In genomic region chr19:13070425-13071140, GRCh38 we compare ENCODE assay signal across 1 cellular context.
TF ChIP-seq lines count a peak whose summit lies in the region.

No MANE protein-coding gene starts in this region.

TF ChIP-seq in H1, 55 proteins besides CTCF, POLR2A, EP300 and RAD21 (continued from another document):
- TF ChIP-seq KDM4A (IDR thresholded peaks at IDR 0.05; ENCODE audit: low read depth, low read length, severe bottlenecking): no peak
- TF ChIP-seq YY1 (IDR thresholded peaks at IDR 0.05; ENCODE audit: low read depth, low read length): peak; percentile 95
- peak; percentile 45; the same call in 1 of the 2 replicates for TF ChIP-seq TEAD4 (IDR thresholded peaks at IDR 0.05; ENCODE audit: low read depth, low read length)
- no peak for TF ChIP-seq SP2 (IDR thresholded peaks at IDR 0.05; ENCODE audit: low read length)
TF ChIP-seq in H1: peak in this region for 2.
